Comparison of ENCODE assay signal across 2 cellular contexts in genomic region chr3:14771593-14772497, GRCh38.
TF ChIP-seq lines count a peak whose summit lies in the region.

No MANE protein-coding gene starts in this region.

TF ChIP-seq in SK-N-SH, 30 proteins besides CTCF, POLR2A, EP300 and RAD21:
- TF ChIP-seq RXRA (IDR thresholded peaks at IDR 0.05; ENCODE audit: borderline replicate concordance, low read depth) = no peak
- TF ChIP-seq USF1 (IDR thresholded peaks at IDR 0.05; ENCODE audit: borderline replicate concordance, low read depth) = no peak
- TF ChIP-seq PBX3 (IDR thresholded peaks at IDR 0.05) = no peak
- no peak for TF ChIP-seq GATA2 (CRISPR knock-in tag; IDR thresholded peaks at IDR 0.05)
- TF ChIP-seq JUND (IDR thresholded peaks at IDR 0.05) = no peak
- no peak for TF ChIP-seq NFIC (IDR thresholded peaks at IDR 0.05; ENCODE audit: borderline replicate concordance)
- no peak for TF ChIP-seq MXI1 (IDR thresholded peaks at IDR 0.05; ENCODE audit: low read depth, low read length)
- no peak for TF ChIP-seq MEF2A (IDR thresholded peaks at IDR 0.05; ENCODE audit: borderline replicate concordance, low read depth)
- no peak for TF ChIP-seq FOXM1 (IDR thresholded peaks at IDR 0.05; ENCODE audit: low read depth)
- TF ChIP-seq RFX5 (IDR thresholded peaks at IDR 0.05; ENCODE audit: low read length) = no peak

TF ChIP-seq in SK-N-SH treated with all-trans-retinoic acid at 6 μM for 48 hours, 23 proteins besides CTCF, POLR2A, EP300 and RAD21:
- TF ChIP-seq ZNF565 (CRISPR knock-in tag; conservative IDR thresholded peaks at IDR 0.05; ENCODE audit: low read depth) (no peak), TSHZ2 (CRISPR knock-in tag; IDR thresholded peaks at IDR 0.05) (no peak), TCF4 (CRISPR knock-in tag; IDR thresholded peaks at IDR 0.05; ENCODE audit: borderline replicate concordance) (no peak), ZNF70 (CRISPR knock-in tag; IDR thresholded peaks at IDR 0.05) (no peak), CSRNP3 (CRISPR knock-in tag; IDR thresholded peaks at IDR 0.05) (no peak), CSDC2 (CRISPR knock-in tag; IDR thresholded peaks at IDR 0.05) (no peak), ZNF8 (CRISPR knock-in tag; IDR thresholded peaks at IDR 0.05) (no peak), PPARA (CRISPR knock-in tag; IDR thresholded peaks at IDR 0.05; ENCODE audit: borderline replicate concordance) (no peak)
TF ChIP-seq in SK-N-SH treated with all-trans-retinoic acid at 6 μM for 48 hours: peak in this region for 0.
